7 cellular contexts compared by ENCODE assay signal in the genomic region with DNA sequence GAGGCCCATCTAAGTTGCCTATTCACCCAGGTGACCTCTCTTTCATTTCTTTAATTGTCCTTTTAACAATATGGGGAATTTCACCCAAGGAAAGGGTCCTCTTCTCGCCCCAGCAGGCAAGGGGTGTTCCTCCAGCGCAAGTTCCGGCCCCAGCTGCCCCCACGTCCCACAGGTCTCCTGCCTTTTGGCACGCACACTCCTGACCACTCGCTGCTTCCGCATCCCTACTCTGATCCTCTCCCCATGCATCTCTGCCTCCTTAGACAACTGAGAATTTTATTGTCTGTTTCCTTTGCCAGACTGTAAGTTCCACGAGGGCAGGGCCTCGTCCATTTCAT. TPM values are rescaled to one million over a fixed set of nuclear protein-coding genes. Genes with fewer than 3 reads are reported as not detected.
DNase-seq lines count a peak whose midpoint lies in the region; ATAC-seq, FAIRE-seq and TF ChIP-seq lines count a peak whose summit lies in the region.
"Had no signal": no experiment of that assay in that cellular context is flagged by ENCODE, and none has a peak within 500 bp of the region (broad histone marks: within the 10 kb centered on the region; RNA-seq: fewer than 3 reads in every experiment).

No MANE protein-coding gene starts in this region.

- H3K9me2 ChIP-seq in GM23248 (ENCODE audit: insufficient read depth) = no peaks in the 10 kb centered on the region

- peak overlapping the region; percentile 91 to 94 for H3K27ac Mint-ChIP-seq in natural killer cell treated with Interleukin-12 subunit alpha and Interleukin-12 subunit beta and Interleukin-15 and Interleukin-18, amount 100 ng/mL, for 72 hours

- SMC1A ChIA-PET in GM12878 (lab: Charles Lee; ENCODE audit: uncharacterized antibody, unreplicated experiment) = interaction anchor here (0.8 to 2.0 kb wide), 6 partner anchors 11 to 70 kb away, joined by 3 to 22 read pairs (median 6); no protein-coding TSS in a partner anchor

- H3K4me1 Mint-ChIP-seq in natural killer cell treated with Interleukin-12 subunit alpha and Interleukin-12 subunit beta and Interleukin-15 and Interleukin-18, amount 100 ng/mL, for 72 hours (ENCODE audit: low read depth in 2 of 2) = peaks cover 36 to 39% of the 10 kb centered on the region in 2 donors

- H3K27me3 Mint-ChIP-seq in natural killer cell treated with Interleukin-12 subunit alpha and Interleukin-12 subunit beta and Interleukin-15 and Interleukin-18, amount 100 ng/mL, for 72 hours = peaks cover 0 to under 1% of the 10 kb centered on the region in 2 donors

- no peak for ATAC-seq in GM12878
- ATAC-seq in natural killer cell treated with Interleukin-12 subunit alpha and Interleukin-12 subunit beta and Interleukin-15 and Interleukin-18, amount 100 ng/mL, for 72 hours = no peak
- no peak for ATAC-seq in GM18909 (IDR thresholded peaks at IDR 0.05; ENCODE audit: poor library complexity, unreplicated experiment)

- H3K27ac ChIP-seq in GM23248 (peak overlapping the region; percentile 91), GM12878 (ENCODE audit: control insufficient read depth, insufficient read depth) (peak overlapping the region; percentile 99)

- 43 to 44% methylated on average over 9 of the region's 9 CpGs for WGBS in GM23248 (ENCODE audit: low coverage in 1 of 2, low lambda C conversion rate in 2 of 2, missing lambda C conversion rate in 2 of 2), 2 experiments
- 61% methylated on average over 9 of the region's 9 CpGs for whole genome bisulfite sequencing in GM12878 (ENCODE audit: insufficient coverage, insufficient replicate concordance, low lambda C conversion rate, missing lambda C conversion rate)

- BruUV-seq in GM12878 (replicated peaks; lab: Mats Ljungman, UMichigan) = TSS peak; percentile 95

- TF ChIP-seq EP300 in GM12878 (IDR thresholded peaks at IDR 0.05; ENCODE audit: borderline replicate concordance in 1 of 2, control insufficient read depth in 1 of 2, low read depth in 2 of 2, low read length in 2 of 2) = no peak

- no peak for TF ChIP-seq RAD21 in GM12878 (IDR thresholded peaks at IDR 0.05; ENCODE audit: insufficient read depth, low read depth, low read length)

- peaks cover 22% of the 10 kb centered on the region for H3F3A ChIP-seq in GM23248 (ENCODE audit: insufficient read depth)

- peaks cover 27% of the 10 kb centered on the region for H3K36me3 Mint-ChIP-seq in natural killer cell treated with Interleukin-12 subunit alpha and Interleukin-12 subunit beta and Interleukin-15 and Interleukin-18, amount 100 ng/mL, for 72 hours

- no peak for FAIRE-seq in GM12878 (lab: Jason Lieb, UNC)

- H3K9me3 Mint-ChIP-seq in natural killer cell treated with Interleukin-12 subunit alpha and Interleukin-12 subunit beta and Interleukin-15 and Interleukin-18, amount 100 ng/mL, for 72 hours = no peaks in the 10 kb centered on the region

- no peak for DNase-seq in GM23248
- no peak for DNase-seq in GM12878 (ENCODE audit: low read depth, low spot score)
- DNase-seq in natural killer cell treated with Interleukin-12 subunit alpha and Interleukin-12 subunit beta and Interleukin-15 and Interleukin-18, amount 100 ng/mL, for 72 hours (ENCODE audit: low spot score) = no peak
- DNase-seq in NCI-H526 (lab: John Stamatoyannopoulos, UW) = no peak
- no peak for DNase-seq in HEK293T (ENCODE audit: extremely low spot score)

- peak overlapping the region; percentile 79 for H3K4me2 ChIP-seq in GM23248 (ENCODE audit: unreplicated experiment)
- H3K4me2 ChIP-seq in GM12878 (ENCODE audit: control insufficient read depth, insufficient read depth) = peak overlapping the region; percentile 90

- H3K4me3 ChIP-seq in GM23248 = peak overlapping the region; percentile 99
- H3K4me3 ChIP-seq in GM12878 = peak overlapping the region; percentile 70

- H4K20me1 ChIP-seq in GM23248 (ENCODE audit: insufficient read depth) = peaks cover 25% of the 10 kb centered on the region
- peaks cover 7% of the 10 kb centered on the region; the same call in 1 of the 2 replicates for H4K20me1 ChIP-seq in GM12878 (ENCODE audit: control insufficient read depth, insufficient read depth)

- H3K36me3 ChIP-seq in GM23248 (ENCODE audit: low read depth) (0 out of 2 replicates have a peak, but pooled peaks cover under 1% of the 10 kb centered on the region), GM12878 (ENCODE audit: control insufficient read depth in 2 of 2, insufficient read depth in 2 of 2, low read length in 1 of 2) (peaks cover 0 to 5% of the 10 kb centered on the region in 2 experiments; a peak in 1 of 4 replicates)

- CTCF ChIA-PET in GM12878 (lab: Yijun Ruan, JAX) = interaction anchor here (0.8 to 3.4 kb wide), 11 partner anchors 10 to 55 kb away, joined by 3 to 17 read pairs (median 4); partner anchors contain the start of genes AAMP and PNKD
- CTCF ChIA-PET in HEK293T (lab: Yijun Ruan, JAX) = no interaction called here

- peak overlapping the region; percentile 95 for H2AFZ ChIP-seq in GM23248
- H2AFZ ChIP-seq in GM12878 (ENCODE audit: control insufficient read depth, low read depth, low read length) = peak overlapping the region; percentile 90

- no peak for TF ChIP-seq CTCF in GM12878 (IDR thresholded peaks at IDR 0.05 in 2 of 3, conservative IDR thresholded peaks at IDR 0.05 in 1 of 3; ENCODE audit: control insufficient read depth in 2 of 3, extremely low read depth in 1 of 3, insufficient read depth in 1 of 3, low read depth in 3 of 3, low read length in 3 of 3)

- RAD21 ChIA-PET in GM12878 (lab: Charles Lee; ENCODE audit: unreplicated experiment) = interaction anchor here (0.6 to 6.7 kb wide), 7 partner anchors 10 to 494 kb away, joined by 3 to 84 read pairs (median 4); no protein-coding TSS in a partner anchor

- H3K4me3 Mint-ChIP-seq in natural killer cell treated with Interleukin-12 subunit alpha and Interleukin-12 subunit beta and Interleukin-15 and Interleukin-18, amount 100 ng/mL, for 72 hours = peak overlapping the region; percentile 88

- intact Hi-C loops in GM12878 (cut with micrococcal nuclease; ENCODE audit: unreplicated experiment) = loop anchor here (5.0 kb wide), 1 partner anchor 181 kb away; the partner anchor contains the start of gene CTDSP1

- H3K4me1 ChIP-seq in GM23248 (ENCODE audit: insufficient read depth) = peaks cover 27% of the 10 kb centered on the region
- peaks cover 10% of the 10 kb centered on the region for H3K4me1 ChIP-seq in GM12878 (ENCODE audit: control insufficient read depth, insufficient read depth, low read length)

- H3K27me3 ChIP-seq in GM23248 (replicated peaks; ENCODE audit: insufficient read depth) = no peaks in the 10 kb centered on the region
- no peaks in the 10 kb centered on the region for H3K27me3 ChIP-seq in GM12878 (replicated peaks in 1 of 2; ENCODE audit: control insufficient read depth in 2 of 2, insufficient read depth in 2 of 2, low read length in 1 of 2)

- no peaks in the 10 kb centered on the region for H3K9me3 ChIP-seq in GM23248 (ENCODE audit: low read depth)
- H3K9me3 ChIP-seq in GM12878 (replicated peaks; ENCODE audit: control insufficient read depth, insufficient read depth, low read length) = no peaks in the 10 kb centered on the region

- H3K9ac ChIP-seq in GM23248 (peak overlapping the region; percentile 98), GM12878 (ENCODE audit: control insufficient read depth, insufficient read depth, low read length) (peak overlapping the region; percentile 80)

- H3K79me2 ChIP-seq in GM23248 (ENCODE audit: insufficient read depth) (peaks cover 53% of the 10 kb centered on the region), GM12878 (ENCODE audit: control insufficient read depth, insufficient read depth, low read length) (peaks cover 53% of the 10 kb centered on the region)

- POLR2A ChIA-PET in GM12878 (lab: Charles Lee) (interaction anchor here (0.7 to 8.8 kb wide), 10 partner anchors 13 to 348 kb away, joined by 3 to 98 read pairs (median 4); partner anchors contain the start of genes AAMP and PNKD), HEK293T (lab: Yijun Ruan, JAX) (interaction anchor here (0.6 to 1.8 kb wide), 5 partner anchors 9 to 54 kb away, joined by 3 to 9 read pairs (median 4); partner anchors contain the start of genes AAMP and PNKD)

- in situ Hi-C loops in GM23248 (cut with MboI) (no loop called here), GM12878 (cut with MboI) (no loop called here)

- TF ChIP-seq POLR2A in GM12878 (IDR thresholded peaks at IDR 0.05; ENCODE audit: low read depth, low read length) = no peak

RNA-seq across cellular contexts. Expression of gene ARPC2, which starts 0.7 kb away (rescaled TPM):
- 568 and 644 TPM in 2 replicates for total RNA-seq in GM23248 (2014; rRNA removed; shearing (Covaris generic))
- polyA plus RNA-seq in GM23248 (2016; fragmentation: Nextera tagmentation; extraction: Ambion mirVana) (837 and 851 TPM in 2 replicates), GM12878 (2011; rRNA removed) (816 and 944 TPM in 2 replicates), GM12878 (2014; fragmentation: Illumina TruSeq; extraction: Trizol) (707 and 841 TPM in 2 replicates), GM12878 (2014; fragmentation: Nextera tagmentation; extraction: Ambion mirVana) (100 to 1,000 TPM; 711 to 735 TPM), GM12878 (2014; rRNA removed) (524 and 584 TPM in 2 replicates), GM12878 (2016; fragmentation: Nextera tagmentation; extraction: Ambion mirVana) (100 to 1,000 TPM; 963 to 980 TPM)
- 476 and 481 TPM in 2 replicates for total RNA-seq in GM12878 (2013; cell fraction: nucleolus; rRNA removed)
- total RNA-seq in GM12878 (2014; rRNA removed) (467 and 490 TPM in 2 replicates), GM12878 (2014; rRNA removed; fragmentation: Illumina TruSeq; extraction: Trizol) (515 and 534 TPM in 2 replicates), GM12878 (2021) (421 and 440 TPM in 2 replicates)
- 353 TPM for polyA plus RNA-seq in GM12878 (2011; ENCODE audit: low read depth)
- 507 and 628 TPM in 2 replicates for polyA plus RNA-seq in GM12878 (2011; cell fraction: cytosol; rRNA removed)
- polyA plus RNA-seq in GM12878 (2011; cell fraction: nucleus; rRNA removed) = 360 and 459 TPM in 2 replicates
- 357 and 396 TPM in 2 replicates for polyA plus RNA-seq in GM12878 (2012)
- 378 and 382 TPM in 2 replicates for polyA minus RNA-seq in GM12878 (2011; rRNA and poly(A)+ RNA removed)
- 165 and 198 TPM in 2 replicates for polyA minus RNA-seq in GM12878 (2011; cell fraction: cytosol; rRNA and poly(A)+ RNA removed)
- 146 and 227 TPM in 2 replicates for polyA minus RNA-seq in GM12878 (2011; cell fraction: nucleus; rRNA and poly(A)+ RNA removed)
- 100 to 1,000 TPM; 509 to 675 TPM for total RNA-seq in natural killer cell treated with Interleukin-12 subunit alpha and Interleukin-12 subunit beta and Interleukin-15 and Interleukin-18, amount 100 ng/mL, for 72 hours

RNA-seq across cellular contexts. Expression of gene GPBAR1, which starts 44.5 kb away (rescaled TPM):
- not detected in 2 replicates for total RNA-seq in GM23248 (2014; rRNA removed; shearing (Covaris generic))
- polyA plus RNA-seq in GM23248 (2016; fragmentation: Nextera tagmentation; extraction: Ambion mirVana) (0.14 TPM in 1 of 2 replicates, not detected in the other), GM12878 (2011; rRNA removed) (0.03 TPM in 1 of 2 replicates, not detected in the other), GM12878 (2014; fragmentation: Illumina TruSeq; extraction: Trizol) (0.07 and 0.10 TPM in 2 replicates), GM12878 (2014; fragmentation: Nextera tagmentation; extraction: Ambion mirVana) (not detected), GM12878 (2014; rRNA removed) (0.22 and 0.24 TPM in 2 replicates), GM12878 (2016; fragmentation: Nextera tagmentation; extraction: Ambion mirVana) (under 1 TPM in 1 of 2 experiments, not detected in 1; 0.11 TPM)
- total RNA-seq in GM12878 (2013; cell fraction: nucleolus; rRNA removed) = 0.39 and 0.77 TPM in 2 replicates
- total RNA-seq in GM12878 (2014; rRNA removed) (0.17 TPM in 1 of 2 replicates, not detected in the other), GM12878 (2014; rRNA removed; fragmentation: Illumina TruSeq; extraction: Trizol) (0.09 TPM in 2 replicates), GM12878 (2021) (0.13 and 0.36 TPM in 2 replicates)
- not detected for polyA plus RNA-seq in GM12878 (2011; ENCODE audit: low read depth)
- polyA plus RNA-seq in GM12878 (2011; cell fraction: cytosol; rRNA removed) = 0.03 and 0.10 TPM in 2 replicates
- 0.70 and 0.92 TPM in 2 replicates for polyA plus RNA-seq in GM12878 (2011; cell fraction: nucleus; rRNA removed)
- 0.15 and 0.38 TPM in 2 replicates for polyA plus RNA-seq in GM12878 (2012)
- polyA minus RNA-seq in GM12878 (2011; rRNA and poly(A)+ RNA removed) = 0.29 and 1.2 TPM in 2 replicates
- not detected in 2 replicates for polyA minus RNA-seq in GM12878 (2011; cell fraction: cytosol; rRNA and poly(A)+ RNA removed)
- 1.9 and 3.5 TPM in 2 replicates for polyA minus RNA-seq in GM12878 (2011; cell fraction: nucleus; rRNA and poly(A)+ RNA removed)
- total RNA-seq in natural killer cell treated with Interleukin-12 subunit alpha and Interleukin-12 subunit beta and Interleukin-15 and Interleukin-18, amount 100 ng/mL, for 72 hours = 1 to 10 TPM; 2.6 to 3.0 TPM
- total RNA-seq: SK-MEL-5 had no signal

RNA-seq across cellular contexts. Expression of gene CXCR1, which starts 49.5 kb away (rescaled TPM):
- total RNA-seq in GM23248 (2014; rRNA removed; shearing (Covaris generic)) = not detected in 2 replicates
- not detected in 2 replicates for polyA plus RNA-seq in GM23248 (2016; fragmentation: Nextera tagmentation; extraction: Ambion mirVana)
- total RNA-seq in GM12878 (2013; cell fraction: nucleolus; rRNA removed) = not detected in 2 replicates
- not detected in 2 replicates for total RNA-seq in GM12878 (2014; rRNA removed)
- not detected in 2 replicates for total RNA-seq in GM12878 (2014; rRNA removed; fragmentation: Illumina TruSeq; extraction: Trizol)
- not detected in 2 replicates for total RNA-seq in GM12878 (2021)
- polyA plus RNA-seq in GM12878 (2011; ENCODE audit: low read depth) = not detected
- not detected in 2 replicates for polyA plus RNA-seq in GM12878 (2011; rRNA removed)
- polyA plus RNA-seq in GM12878 (2011; cell fraction: cytosol; rRNA removed) = 0.03 TPM in 1 of 2 replicates, not detected in the other
- not detected in 2 replicates for polyA plus RNA-seq in GM12878 (2011; cell fraction: nucleus; rRNA removed)
- not detected in 2 replicates for polyA plus RNA-seq in GM12878 (2012)
- polyA plus RNA-seq in GM12878 (2014; fragmentation: Illumina TruSeq; extraction: Trizol) = not detected in 2 replicates
- not detected for polyA plus RNA-seq in GM12878 (2014; fragmentation: Nextera tagmentation; extraction: Ambion mirVana)
- not detected in 2 replicates for polyA plus RNA-seq in GM12878 (2014; rRNA removed)
- polyA plus RNA-seq in GM12878 (2016; fragmentation: Nextera tagmentation; extraction: Ambion mirVana) = not detected
- polyA minus RNA-seq in GM12878 (2011; rRNA and poly(A)+ RNA removed) = not detected in 2 replicates
- polyA minus RNA-seq in GM12878 (2011; cell fraction: cytosol; rRNA and poly(A)+ RNA removed) = not detected in 2 replicates
- not detected in 2 replicates for polyA minus RNA-seq in GM12878 (2011; cell fraction: nucleus; rRNA and poly(A)+ RNA removed)
- under 1 TPM in 1 of 2 donors, not detected in 1; 0.28 TPM for total RNA-seq in natural killer cell treated with Interleukin-12 subunit alpha and Interleukin-12 subunit beta and Interleukin-15 and Interleukin-18, amount 100 ng/mL, for 72 hours
- total RNA-seq: SK-MEL-5 had no signal

RNA-seq across cellular contexts. Expression of gene AAMP, which starts 53.6 kb away (rescaled TPM):
- total RNA-seq in GM23248 (2014; rRNA removed; shearing (Covaris generic)) = 117 and 191 TPM in 2 replicates
- polyA plus RNA-seq in GM23248 (2016; fragmentation: Nextera tagmentation; extraction: Ambion mirVana) (112 and 114 TPM in 2 replicates), GM12878 (2011; rRNA removed) (33.2 and 50.7 TPM in 2 replicates), GM12878 (2014; fragmentation: Illumina TruSeq; extraction: Trizol) (49.8 and 93.1 TPM in 2 replicates), GM12878 (2014; fragmentation: Nextera tagmentation; extraction: Ambion mirVana) (1 to 10 TPM; 4.4 to 5.5 TPM), GM12878 (2014; rRNA removed) (95.4 and 104 TPM in 2 replicates), GM12878 (2016; fragmentation: Nextera tagmentation; extraction: Ambion mirVana) (100 to 1,000 TPM; 118 to 140 TPM)
- total RNA-seq in GM12878 (2013; cell fraction: nucleolus; rRNA removed) = 31.5 and 34.1 TPM in 2 replicates
- total RNA-seq in GM12878 (2014; rRNA removed) (97.1 and 114 TPM in 2 replicates), GM12878 (2014; rRNA removed; fragmentation: Illumina TruSeq; extraction: Trizol) (70.6 and 71.7 TPM in 2 replicates), GM12878 (2021) (64.8 and 66.3 TPM in 2 replicates)
- polyA plus RNA-seq in GM12878 (2011; ENCODE audit: low read depth) = 28.2 TPM
- polyA plus RNA-seq in GM12878 (2011; cell fraction: cytosol; rRNA removed) = 74.8 and 117 TPM in 2 replicates
- 96.5 and 123 TPM in 2 replicates for polyA plus RNA-seq in GM12878 (2011; cell fraction: nucleus; rRNA removed)
- 54.1 and 62.5 TPM in 2 replicates for polyA plus RNA-seq in GM12878 (2012)
- polyA minus RNA-seq in GM12878 (2011; rRNA and poly(A)+ RNA removed) = 40.1 and 64.8 TPM in 2 replicates
- 18.0 and 22.5 TPM in 2 replicates for polyA minus RNA-seq in GM12878 (2011; cell fraction: cytosol; rRNA and poly(A)+ RNA removed)
- polyA minus RNA-seq in GM12878 (2011; cell fraction: nucleus; rRNA and poly(A)+ RNA removed) = 23.2 and 29.2 TPM in 2 replicates
- 100 to 1,000 TPM in 1 of 2 donors, 10 to 100 TPM in 1; 75.6 to 104 TPM for total RNA-seq in natural killer cell treated with Interleukin-12 subunit alpha and Interleukin-12 subunit beta and Interleukin-15 and Interleukin-18, amount 100 ng/mL, for 72 hours

RNA-seq across cellular contexts. Expression of gene PNKD, which starts 54.0 kb away (rescaled TPM):
- 22.8 and 28.6 TPM in 2 replicates for total RNA-seq in GM23248 (2014; rRNA removed; shearing (Covaris generic))
- polyA plus RNA-seq in GM23248 (2016; fragmentation: Nextera tagmentation; extraction: Ambion mirVana) = 79.3 and 82.7 TPM in 2 replicates
- total RNA-seq in GM12878 (2013; cell fraction: nucleolus; rRNA removed) = 19.8 and 82.8 TPM in 2 replicates
- 41.9 and 42.3 TPM in 2 replicates for total RNA-seq in GM12878 (2014; rRNA removed)
- total RNA-seq in GM12878 (2014; rRNA removed; fragmentation: Illumina TruSeq; extraction: Trizol) = 27.2 and 28.5 TPM in 2 replicates
- 42.0 and 45.1 TPM in 2 replicates for total RNA-seq in GM12878 (2021)
- 23.5 TPM for polyA plus RNA-seq in GM12878 (2011; ENCODE audit: low read depth)
- polyA plus RNA-seq in GM12878 (2011; rRNA removed) = 26.3 and 54.9 TPM in 2 replicates
- 79.6 and 84.9 TPM in 2 replicates for polyA plus RNA-seq in GM12878 (2011; cell fraction: cytosol; rRNA removed)
- 82.3 and 86.2 TPM in 2 replicates for polyA plus RNA-seq in GM12878 (2011; cell fraction: nucleus; rRNA removed)
- polyA plus RNA-seq in GM12878 (2012) = 34.0 and 41.6 TPM in 2 replicates
- polyA plus RNA-seq in GM12878 (2014; fragmentation: Illumina TruSeq; extraction: Trizol) = 15.8 and 41.6 TPM in 2 replicates
- 100 to 1,000 TPM in 1 of 2 experiments, 10 to 100 TPM in 1; 72.6 to 104 TPM for polyA plus RNA-seq in GM12878 (2014; fragmentation: Nextera tagmentation; extraction: Ambion mirVana)
- 67.7 and 72.6 TPM in 2 replicates for polyA plus RNA-seq in GM12878 (2014; rRNA removed)
- 100 to 1,000 TPM in 1 of 2 experiments, 10 to 100 TPM in 1; 90.9 to 106 TPM for polyA plus RNA-seq in GM12878 (2016; fragmentation: Nextera tagmentation; extraction: Ambion mirVana)
- polyA minus RNA-seq in GM12878 (2011; rRNA and poly(A)+ RNA removed) = 14.6 and 25.1 TPM in 2 replicates
- polyA minus RNA-seq in GM12878 (2011; cell fraction: cytosol; rRNA and poly(A)+ RNA removed) = 11.8 and 12.7 TPM in 2 replicates
- polyA minus RNA-seq in GM12878 (2011; cell fraction: nucleus; rRNA and poly(A)+ RNA removed) = 11.6 and 18.2 TPM in 2 replicates
- 10 to 100 TPM; 20.6 to 22.0 TPM for total RNA-seq in natural killer cell treated with Interleukin-12 subunit alpha and Interleukin-12 subunit beta and Interleukin-15 and Interleukin-18, amount 100 ng/mL, for 72 hours
